ENCODE assay signal across 1 cellular context in genomic region chrX:103624111-103624510, GRCh38.
TF ChIP-seq lines count a peak whose summit lies in the region.

No MANE protein-coding gene starts in this region.

TF ChIP-seq in endothelial cell of umbilical vein, 7 proteins besides CTCF, POLR2A, EP300 and RAD21:
- TF ChIP-seq JUN (IDR thresholded peaks at IDR 0.05; ENCODE audit: borderline replicate concordance, insufficient read depth, insufficient read length, low read depth), result no peak
- no peak for TF ChIP-seq EZH2 (IDR thresholded peaks at IDR 0.05; ENCODE audit: borderline replicate concordance, low read depth, low read length, severe bottlenecking)
- no peak for TF ChIP-seq MAX (IDR thresholded peaks at IDR 0.05; ENCODE audit: insufficient read depth, insufficient read length)
- TF ChIP-seq FOS (IDR thresholded peaks at IDR 0.05; ENCODE audit: borderline replicate concordance, insufficient read depth, low read length), result no peak
- TF ChIP-seq MYC (IDR thresholded peaks at IDR 0.05; ENCODE audit: low read depth, low read length), result no peak
- no peak for TF ChIP-seq POLR2AphosphoS5 (IDR thresholded peaks at IDR 0.05; ENCODE audit: insufficient read depth, low read depth, low read length)
- no peak for TF ChIP-seq GATA2 (IDR thresholded peaks at IDR 0.05; ENCODE audit: insufficient read depth, insufficient read length, low read depth, low read length)
